In the genomic region with DNA sequence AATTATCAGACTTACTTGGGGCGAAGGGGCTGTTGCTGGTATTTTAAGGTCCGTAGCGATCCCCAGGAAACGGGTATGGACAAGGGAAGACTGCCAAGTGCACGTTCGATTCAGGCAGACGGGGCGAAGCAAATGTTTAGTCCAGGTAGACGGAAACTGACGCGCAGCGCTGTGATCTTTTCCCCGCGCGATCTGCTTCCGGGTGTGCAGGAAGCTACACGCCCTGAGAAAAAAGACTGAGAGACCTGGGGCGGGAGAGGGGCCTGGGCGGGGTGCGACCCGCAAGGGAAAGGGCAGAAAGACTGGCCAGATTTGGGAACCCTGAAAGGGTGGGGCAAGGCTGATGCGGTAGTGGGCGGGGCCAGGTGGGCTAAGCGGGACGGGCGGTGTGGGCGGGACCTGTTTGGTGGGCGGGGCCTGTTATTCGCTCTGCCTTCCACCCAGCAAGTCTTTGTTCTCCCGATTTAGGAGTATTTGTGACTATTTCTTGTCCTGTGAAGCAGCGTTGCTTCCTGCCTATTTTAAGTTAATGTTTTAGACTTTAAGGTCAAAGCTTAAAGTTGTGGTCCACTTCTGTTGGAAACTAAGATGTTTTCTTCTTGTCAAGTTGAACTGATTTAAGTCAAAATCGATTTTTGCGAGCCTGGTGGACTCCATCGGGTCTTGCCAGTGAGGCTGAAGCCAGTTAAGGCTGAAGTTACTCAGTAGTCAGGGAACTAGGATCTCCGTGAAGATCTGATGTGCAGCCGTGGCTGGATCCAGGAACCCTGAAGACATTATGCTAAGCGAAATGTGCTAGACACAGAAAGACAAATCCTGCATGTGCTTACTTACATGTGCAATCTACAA, we compare ENCODE assay signal across 8 cellular contexts. TPM values are rescaled to one million over a fixed set of nuclear protein-coding genes. Genes with fewer than 3 reads are reported as not detected.
DNase-seq lines count a peak whose midpoint lies in the region; ATAC-seq and TF ChIP-seq lines count a peak whose summit lies in the region.

TSS of gene ZNF836 (minus strand) at position 301 of the 849 bp plus-strand sequence. CDS start 3,549 bp downstream, outside the sequence.

- H3K4me3 ChIP-seq in GM12864 (ENCODE audit: low read depth, low read length) (peak within 1 kb of the TSS; percentile 87), coronary artery (peak within 1 kb of the TSS; percentile 81)

- DNase-seq in GM12864 (ENCODE audit: low read depth) = peak; percentile 59
- DNase-seq in NCI-H526 (lab: John Stamatoyannopoulos, UW) = peak; percentile 56 to 93
- DNase-seq in activated CD4-positive, alpha-beta T cell treated with anti-CD3 and anti-CD28 coated beads for 48 hours = peak; percentile 93
- DNase-seq in coronary artery (ENCODE audit: low spot score) = peak; percentile 90
- peak; percentile 86 for DNase-seq in left lobe of liver (ENCODE audit: low spot score)
- DNase-seq in stimulated activated CD4-positive, alpha-beta T cell treated with anti-CD3 and anti-CD28 coated beads, Interleukin-1b, Interleukin-23, amount 100 ng/mL, for 48 hours = peak; percentile 88

- ATAC-seq in HG03108 (IDR thresholded peaks at IDR 0.05; ENCODE audit: unreplicated experiment) (peak; percentile 83), left lobe of liver (peak; percentile 99), GM18517 (IDR thresholded peaks at IDR 0.05; ENCODE audit: unreplicated experiment) (no peak)

- TF ChIP-seq CTCF in GM12864 (IDR thresholded peaks at IDR 0.05; ENCODE audit: low read depth, low read length, missing control alignments) (no peak), coronary artery (IDR thresholded peaks at IDR 0.05) (no peak)

- H3K27ac ChIP-seq in coronary artery = peak within 1 kb of the TSS; percentile 78 to 87

RNA-seq across cellular contexts. Expression of gene ZNF836, which starts in this region (rescaled TPM):
- total RNA-seq in left lobe of liver = 2.6 TPM
